Comparison of ENCODE assay signal across 3 cellular contexts in the genomic region with DNA sequence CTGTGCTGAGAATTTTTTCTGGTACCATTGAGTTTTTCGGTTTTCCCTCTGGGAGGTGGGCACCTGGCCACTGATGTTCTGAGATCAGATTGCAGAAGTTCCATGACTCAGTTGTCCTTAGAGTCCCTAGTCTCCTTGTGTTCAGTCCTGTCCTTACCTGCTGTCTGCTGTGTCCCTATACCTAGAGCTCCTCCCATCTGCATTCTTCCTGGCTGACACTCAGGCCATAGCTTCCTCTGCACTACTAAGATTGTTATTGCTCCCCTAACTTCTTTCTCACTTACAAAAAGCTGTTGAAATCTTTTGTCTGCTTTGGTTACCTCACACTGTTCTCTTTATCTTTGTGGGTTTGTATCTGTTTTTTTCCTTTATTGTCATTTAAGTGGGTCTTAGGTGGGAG.
TF ChIP-seq lines count a peak whose summit lies in the region.

No MANE protein-coding gene starts in this region.

TF ChIP-seq in A549, 52 proteins besides CTCF, POLR2A, EP300 and RAD21:
- TF ChIP-seq HEYL (CRISPR knock-in tag; IDR thresholded peaks at IDR 0.05) (no peak), EHMT2 (IDR thresholded peaks at IDR 0.05; ENCODE audit: low read depth) (no peak), TFCP2L1 (CRISPR knock-in tag; IDR thresholded peaks at IDR 0.05) (no peak), CBX8 (IDR thresholded peaks at IDR 0.05) (no peak), USF2 (IDR thresholded peaks at IDR 0.05) (no peak)

TF ChIP-seq in HEK293, 187 proteins besides CTCF, POLR2A, EP300 and RAD21:
- 0 out of 2 replicates have a peak, but pooled peaks have one; percentile 13 for TF ChIP-seq ZBTB17 (tag by site-specific recombination; IDR thresholded peaks at IDR 0.05)
- TF ChIP-seq RBAK (tag by site-specific recombination; IDR thresholded peaks at IDR 0.05), result no peak

TF ChIP-seq in HepG2, 621 proteins besides CTCF, POLR2A, EP300 and RAD21:
- peak; percentile 47; the same call in 1 of the 2 replicates for TF ChIP-seq SP5 (CRISPR knock-in tag; IDR thresholded peaks at IDR 0.05; ENCODE audit: borderline replicate concordance, low read depth)
- peak; percentile 10 for TF ChIP-seq TEAD3 (CRISPR knock-in tag; optimal IDR thresholded peaks at IDR 0.05; ENCODE audit: borderline replicate concordance)
- no peak for TF ChIP-seq FLYWCH1 (CRISPR knock-in tag; IDR thresholded peaks at IDR 0.05)
- no peak for TF ChIP-seq CCAR2 (optimal IDR thresholded peaks at IDR 0.05; ENCODE audit: low read depth, low read length)
TF ChIP-seq in HepG2: peak in this region for 2.
